10 cellular contexts compared by ENCODE assay signal in the genomic region with DNA sequence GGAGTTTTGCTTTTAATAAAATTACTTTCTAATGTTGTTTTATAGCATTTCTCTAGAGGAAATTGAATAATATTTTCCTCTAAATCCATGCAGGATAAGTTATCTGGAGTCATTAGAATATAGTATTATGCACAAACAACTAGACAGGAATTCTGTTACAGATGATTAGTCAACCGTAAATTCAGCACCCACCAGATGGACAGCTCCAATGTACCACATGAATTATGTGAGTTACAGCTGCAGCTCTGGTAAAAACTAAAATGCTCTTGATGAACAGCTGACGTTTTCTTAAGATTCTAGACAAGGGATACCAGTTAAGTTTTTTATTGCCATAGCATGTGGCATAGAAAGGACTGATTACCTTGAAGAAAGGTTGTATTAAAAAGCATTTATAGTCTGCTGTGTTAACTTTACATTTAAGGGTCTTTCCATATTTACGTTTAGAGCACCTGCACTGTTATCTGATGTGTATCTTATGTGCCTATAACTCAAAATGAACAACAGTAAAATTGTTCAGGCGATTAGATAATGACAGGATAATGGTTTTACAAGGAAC.
A peak's percentile ranks its signal among the peaks of the same experiment; 100 is the strongest.
DNase-seq lines count a peak whose midpoint lies in the region; TF ChIP-seq lines count a peak whose summit lies in the region.
"Had no signal": no experiment of that assay in that cellular context is flagged by ENCODE, and none has a peak within 500 bp of the region (broad histone marks: within the 10 kb centered on the region; RNA-seq: fewer than 3 reads in every experiment).

No MANE protein-coding gene starts in this region.

- no peak overlapping the region for H2AFZ ChIP-seq in MM.1S (ENCODE audit: low read length)

- DNase-seq in DMS53 treated with DMSO at 0.1 percent for 48 hours (lab: John Stamatoyannopoulos, UW; ENCODE audit: unreplicated experiment) (peak; percentile 21), MM.1S (peak; percentile 50), SK-MEL-5 (ENCODE audit: low read depth, low spot score) (peak; percentile 23), islet precursor cell (peak; percentile 58), NK-92 (lab: John Stamatoyannopoulos, UW; ENCODE audit: unreplicated experiment) (no peak), esophagus squamous epithelium (lab: John Stamatoyannopoulos, UW) (no peak), T-helper 1 cell (no peak)
- no peak for DNase-seq in stimulated activated CD4-positive, alpha-beta T cell treated with anti-CD3 and anti-CD28 coated beads, Interleukin-12 subunit alpha, Interleukin-12 subunit beta, amount 100 ng/mL, for 4 hours
- DNase-seq: ovary had no signal

- H3K9ac ChIP-seq in MM.1S (ENCODE audit: low read length) = no peak overlapping the region

- H4K20me1 ChIP-seq in MM.1S (ENCODE audit: insufficient read depth, low read length) = no peaks in the 10 kb centered on the region

- 22 to 27% methylated on average over 4 of the region's 4 CpGs for WGBS in esophagus squamous epithelium, 2 donors

- no peak overlapping the region for H3K27ac ChIP-seq in MM.1S (ENCODE audit: low read length)
- H3K27ac ChIP-seq in esophagus squamous epithelium = no peak overlapping the region
- H3K27ac ChIP-seq: epithelial cell of prostate, ovary had no signal

- H3K27me3 ChIP-seq in MM.1S (replicated peaks; ENCODE audit: insufficient read depth, low read length) (no peaks in the 10 kb centered on the region), esophagus squamous epithelium (no peaks in the 10 kb centered on the region)
- H3K27me3 ChIP-seq: ovary had no signal

- no peak overlapping the region for H3K4me3 ChIP-seq in MM.1S (ENCODE audit: low read length)
- H3K4me3 ChIP-seq in esophagus squamous epithelium = no peak overlapping the region
- H3K4me3 ChIP-seq: ovary had no signal

- TF ChIP-seq POLR2A in esophagus squamous epithelium (IDR thresholded peaks at IDR 0.05) = no peak

- H3K36me3 ChIP-seq in MM.1S (replicated peaks; ENCODE audit: insufficient read depth, low read length) (no peaks in the 10 kb centered on the region), esophagus squamous epithelium (no peaks in the 10 kb centered on the region)
- H3K36me3 ChIP-seq: ovary had no signal

- TF ChIP-seq CTCF in MM.1S (IDR thresholded peaks at IDR 0.05; ENCODE audit: low read length) = no peak
- no peak for TF ChIP-seq CTCF in esophagus squamous epithelium (IDR thresholded peaks at IDR 0.05)

- no peaks in the 10 kb centered on the region for H3K79me2 ChIP-seq in MM.1S (ENCODE audit: low read length)

- no peaks in the 10 kb centered on the region for H3F3A ChIP-seq in MM.1S (ENCODE audit: insufficient read depth, low read length)

- no peaks in the 10 kb centered on the region for H3K4me1 ChIP-seq in MM.1S (ENCODE audit: low read length)
- no peaks in the 10 kb centered on the region for H3K4me1 ChIP-seq in esophagus squamous epithelium

- H3K4me2 ChIP-seq in MM.1S (ENCODE audit: low read depth, low read length) = no peak overlapping the region

- intact Hi-C loops in esophagus squamous epithelium (cut with DNase I) = no loop called here

- no peaks in the 10 kb centered on the region for H3K9me3 ChIP-seq in MM.1S (replicated peaks; ENCODE audit: insufficient read depth, low read length)
- peaks cover 0 to 9% (median 6%) of the 10 kb centered on the region in 3 donors for H3K9me3 ChIP-seq in esophagus squamous epithelium
- H3K9me3 ChIP-seq: ovary had no signal

- no peaks in the 10 kb centered on the region for H3K9me2 ChIP-seq in MM.1S (replicated peaks; ENCODE audit: insufficient read depth, low read length)

- in situ Hi-C loops in SK-MEL-5 (cut with HindIII; ENCODE audit: low pct_unique_long_range_greater_than_20kb, low sequenced_read_pairs) = no loop called here

Comparison
In these comparisons a context has a peak if more than half of its experiments do, and no peak if none do; other contexts are left out.
1. DNase-seq: peak in DMS53 treated with DMSO at 0.1 percent for 48 hours (single experiment), MM.1S (single experiment), SK-MEL-5 (single experiment) and islet precursor cell (single experiment); none in NK-92 (single experiment), esophagus squamous epithelium (single experiment), stimulated activated CD4-positive, alpha-beta T cell treated with anti-CD3 and anti-CD28 coated beads, Interleukin-12 subunit alpha, Interleukin-12 subunit beta, amount 100 ng/mL, for 4 hours (single experiment) and T-helper 1 cell (0 of 5).